ENCODE assay signal across 11 cellular contexts in genomic region chr9:134571946-134572914, GRCh38.
DNase-seq lines count a peak whose midpoint lies in the region; ATAC-seq, FAIRE-seq and TF ChIP-seq lines count a peak whose summit lies in the region.
"Had no signal": no experiment of that assay in that cellular context is flagged by ENCODE, and none has a peak within 500 bp of the region (broad histone marks: within the 10 kb centered on the region; RNA-seq: fewer than 3 reads in every experiment).

No MANE protein-coding gene starts in this region.

- H3K4me3 ChIP-seq in SK-N-SH (ENCODE audit: low read depth in 2 of 2, low read length in 1 of 2) (no peak overlapping the region), Panc1 (ENCODE audit: low read depth in 2 of 2, low read length in 2 of 2) (no peak overlapping the region), right atrium auricular region (no peak overlapping the region)

- H3K4me1 ChIP-seq in SK-N-SH (ENCODE audit: control insufficient read depth in 1 of 2, insufficient read depth in 2 of 2, low read depth in 1 of 2, low read length in 1 of 2) = no peaks in the 10 kb centered on the region
- H3K4me1 ChIP-seq in Panc1 (ENCODE audit: control insufficient read depth, insufficient read depth, low read length) = no peaks in the 10 kb centered on the region
- H3K4me1 ChIP-seq in right atrium auricular region = no peaks in the 10 kb centered on the region

- ATAC-seq in SK-N-SH treated with all-trans-retinoic acid at 6 μM for 48 hours (peak; percentile 65), Panc1 (peak; percentile 42; the same call in 1 of the 2 replicates)

- TF ChIP-seq EP300 in SK-N-SH (IDR thresholded peaks at IDR 0.05; ENCODE audit: borderline replicate concordance in 1 of 2, low read depth in 1 of 2, low read length in 1 of 2) = no peak

- H3K4me2 ChIP-seq in SK-N-SH = no peak overlapping the region

- BruUV-seq in Panc1 (replicated peaks; lab: Mats Ljungman, UMichigan) = no TSS peak

- CTCF ChIA-PET in SK-N-SH (lab: Yijun Ruan, JAX) (no interaction called here), Panc1 (lab: Charles Lee) (no interaction called here)

- no peak overlapping the region for H2AFZ ChIP-seq in SK-N-SH (ENCODE audit: low read depth)

- H3K9ac ChIP-seq in SK-N-SH = no peak overlapping the region

- H3K9me2 ChIP-seq in SK-N-SH = no peaks in the 10 kb centered on the region

- H3K27ac ChIP-seq in SK-N-SH (ENCODE audit: low read depth in 2 of 2, low read length in 1 of 2) = no peak overlapping the region
- H3K27ac ChIP-seq in Panc1 (ENCODE audit: low read length) = no peak overlapping the region
- H3K27ac ChIP-seq in right atrium auricular region = no peak overlapping the region

- FAIRE-seq in RCC 7860 (lab: Jason Lieb, UNC) = no peak

- no peak for TF ChIP-seq RAD21 in SK-N-SH (IDR thresholded peaks at IDR 0.05; ENCODE audit: low read length)

- TF ChIP-seq CTCF in SK-N-SH (IDR thresholded peaks at IDR 0.05) = no peak
- TF ChIP-seq CTCF in Panc1 (IDR thresholded peaks at IDR 0.05) = no peak
- TF ChIP-seq CTCF in right atrium auricular region (IDR thresholded peaks at IDR 0.05) = no peak

- peaks cover 22% of the 10 kb centered on the region for H3F3A ChIP-seq in SK-N-SH (replicated peaks; ENCODE audit: insufficient read depth)

- in situ Hi-C loops in Panc1 (cut with HindIII; ENCODE audit: low pct_unique_long_range_greater_than_20kb, low sequenced_read_pairs) = no loop called here

- no peaks in the 10 kb centered on the region for H4K20me1 ChIP-seq in SK-N-SH (ENCODE audit: insufficient read depth)

- H3K79me2 ChIP-seq in SK-N-SH (ENCODE audit: insufficient read depth) = no peaks in the 10 kb centered on the region

- H3K9me3 ChIP-seq in SK-N-SH = no peaks in the 10 kb centered on the region
- no peaks in the 10 kb centered on the region for H3K9me3 ChIP-seq in Panc1 (ENCODE audit: control insufficient read depth, insufficient read depth, low read depth, low read length)
- H3K9me3 ChIP-seq in right atrium auricular region = peaks cover 0 to 5% of the 10 kb centered on the region in 2 donors

- POLR2A ChIA-PET in SK-N-SH (lab: Yijun Ruan, JAX) (no interaction called here), Panc1 (lab: Charles Lee) (no interaction called here)

- DNase-seq in SK-N-SH = no peak
- no peak for DNase-seq in Panc1 (ENCODE audit: low read depth, low spot score)
- DNase-seq in right atrium auricular region (ENCODE audit: low spot score) = peak; percentile 42
- peak; percentile 26 for DNase-seq in stimulated activated CD8-positive, alpha-beta memory T cell treated with anti-CD3 and anti-CD28 coated beads, Interleukin-4, amount 100 ng/mL, for 48 hours
- no peak for DNase-seq in RCC 7860 (ENCODE audit: low spot score)
- no peak for DNase-seq in AG20443 (ENCODE audit: low spot score)
- DNase-seq in NCI-H526 (lab: John Stamatoyannopoulos, UW) = no peak
- DNase-seq: ACHN, NCI-H2029 treated with DMSO at 0.1 percent for 48 hours, occipital lobe had no signal

- 81% methylated on average over 7 of the region's 18 CpGs for WGBS in SK-N-SH (ENCODE audit: low lambda C conversion rate)

- H3K36me3 ChIP-seq in SK-N-SH (replicated peaks in 1 of 2; ENCODE audit: control insufficient read depth in 1 of 2, insufficient read depth in 2 of 2, low read length in 1 of 2) (no peaks in the 10 kb centered on the region), Panc1 (ENCODE audit: control insufficient read depth, insufficient read depth, low read length) (no peaks in the 10 kb centered on the region), right atrium auricular region (no peaks in the 10 kb centered on the region)

- H3K27me3 ChIP-seq in SK-N-SH (ENCODE audit: insufficient read depth) (no peaks in the 10 kb centered on the region), Panc1 (ENCODE audit: control insufficient read depth, insufficient read depth, low read length) (no peaks in the 10 kb centered on the region; the same call in 1 of the 2 replicates), right atrium auricular region (no peaks in the 10 kb centered on the region)

- intact Hi-C loops in Panc1 (cut with micrococcal nuclease; ENCODE audit: unreplicated experiment) = no loop called here

TF ChIP-seq in SK-N-SH treated with all-trans-retinoic acid at 6 μM for 48 hours, 23 proteins besides CTCF, POLR2A, EP300 and RAD21 (continues in another document):
- no peak for TF ChIP-seq GLIS3 (CRISPR knock-in tag; IDR thresholded peaks at IDR 0.05)
- no peak for TF ChIP-seq ZFP3 (CRISPR knock-in tag; IDR thresholded peaks at IDR 0.05)
- no peak for TF ChIP-seq ZNF8 (CRISPR knock-in tag; IDR thresholded peaks at IDR 0.05)
- TF ChIP-seq PATZ1 (CRISPR knock-in tag; IDR thresholded peaks at IDR 0.05; ENCODE audit: borderline replicate concordance) = no peak
- TF ChIP-seq ZNF70 (CRISPR knock-in tag; IDR thresholded peaks at IDR 0.05) = no peak
- TF ChIP-seq SNAI2 (CRISPR knock-in tag; IDR thresholded peaks at IDR 0.05) = no peak
- no peak for TF ChIP-seq ZC3H10 (CRISPR knock-in tag; IDR thresholded peaks at IDR 0.05)
- TF ChIP-seq ESRRG (CRISPR knock-in tag; IDR thresholded peaks at IDR 0.05) = no peak
- no peak for TF ChIP-seq BACH2 (CRISPR knock-in tag; IDR thresholded peaks at IDR 0.05; ENCODE audit: borderline replicate concordance)

TF ChIP-seq in SK-N-SH, 30 proteins besides CTCF, POLR2A, EP300 and RAD21 (continues in another document):
- TF ChIP-seq CHD2 (IDR thresholded peaks at IDR 0.05; ENCODE audit: low read length, partially characterized antibody) (no peak), POLR2AphosphoS5 (IDR thresholded peaks at IDR 0.05; ENCODE audit: low read depth, low read length) (no peak), TAF1 (IDR thresholded peaks at IDR 0.05; ENCODE audit: borderline replicate concordance, low read depth, low read length) (no peak), TCF12 (IDR thresholded peaks at IDR 0.05) (no peak), TEAD4 (IDR thresholded peaks at IDR 0.05; ENCODE audit: borderline replicate concordance, insufficient read depth) (no peak), NFIC (IDR thresholded peaks at IDR 0.05; ENCODE audit: borderline replicate concordance) (no peak), PBX3 (IDR thresholded peaks at IDR 0.05) (no peak), NRF1 (IDR thresholded peaks at IDR 0.05; ENCODE audit: low read depth, low read length) (no peak), FOXM1 (IDR thresholded peaks at IDR 0.05; ENCODE audit: low read depth) (no peak), YY1 (IDR thresholded peaks at IDR 0.05; ENCODE audit: low read depth) (no peak), FOXJ3 (CRISPR knock-in tag; IDR thresholded peaks at IDR 0.05) (no peak), FOSL2 (IDR thresholded peaks at IDR 0.05; ENCODE audit: borderline replicate concordance, low read depth) (no peak), IRF3 (IDR thresholded peaks at IDR 0.05; ENCODE audit: low read depth, low read length) (no peak), SMC3 (IDR thresholded peaks at IDR 0.05; ENCODE audit: low read depth, low read length) (no peak), RXRA (IDR thresholded peaks at IDR 0.05; ENCODE audit: borderline replicate concordance, low read depth) (no peak), REST (IDR thresholded peaks at IDR 0.05; ENCODE audit: low read depth, low read length) (no peak)

Comparison
In these comparisons a context has a peak if more than half of its experiments do, and no peak if none do; other contexts are left out.
1. DNase-seq: peak in right atrium auricular region (single experiment) and stimulated activated CD8-positive, alpha-beta memory T cell treated with anti-CD3 and anti-CD28 coated beads, Interleukin-4, amount 100 ng/mL, for 48 hours (single experiment); none in SK-N-SH (single experiment), Panc1 (single experiment), RCC 7860 (single experiment), AG20443 (single experiment) and NCI-H526 (0 of 2).